Comparison of ENCODE assay signal across 19 cellular contexts in genomic region chr1:202976633-202977032, GRCh38.
"Had no signal": no experiment of that assay in that cellular context is flagged by ENCODE, and none has a peak within 500 bp of the region (broad histone marks: within the 10 kb centered on the region; RNA-seq: fewer than 3 reads in every experiment).

No MANE protein-coding gene starts in this region.

- H3K9me3 ChIP-seq: colonic mucosa, left lung, mucosa of descending colon, right atrium auricular region, transverse colon, vagina had no signal

- H3K4me1 ChIP-seq: colonic mucosa, right atrium auricular region, transverse colon, vagina had no signal

- H3K27me3 ChIP-seq: colonic mucosa, left lung, right atrium auricular region, vagina had no signal

- H3K27ac ChIP-seq: colonic mucosa, left lung, right atrium auricular region, skin epidermis, transverse colon, vagina had no signal

- ATAC-seq: activated CD4-positive, CD25-positive, alpha-beta regulatory T cell treated with anti-CD3 and anti-CD28 coated beads, Interleukin-2, amount 50 U/mL, for 24 hours; left lung; mucosa of descending colon; naive thymus-derived CD8-positive, alpha-beta T cell had no signal

- DNase-seq: activated naive CD8-positive, alpha-beta T cell treated with anti-CD3 and anti-CD28 coated beads for 36 hours; central memory CD4-positive, alpha-beta T cell; colonic mucosa; effector CD4-positive, alpha-beta T cell; foreskin fibroblast; glutamatergic neuron; hypothalamus; kidney; left lung; mucosa of descending colon; naive thymus-derived CD8-positive, alpha-beta T cell; stimulated activated CD4-positive, alpha-beta T cell treated with anti-CD3 and anti-CD28 coated beads, Interleukin-4, amount 100 ng/mL, for 24 hours; stimulated activated naive CD4-positive, alpha-beta T cell treated with Interleukin-2 at 50 U/mL for 16 hours; substantia nigra; transverse colon had no signal

- H3K36me3 ChIP-seq: colonic mucosa, left lung, right atrium auricular region, transverse colon, vagina had no signal

- H3K4me3 ChIP-seq: colonic mucosa, left lung, mucosa of descending colon, right atrium auricular region, skin epidermis, transverse colon, vagina had no signal
